Comparison of ENCODE assay signal across 12 cellular contexts in genomic region chr17:4357671-4358070, GRCh38.
"Had no signal": no experiment of that assay in that cellular context is flagged by ENCODE, and none has a peak within 500 bp of the region (broad histone marks: within the 10 kb centered on the region; RNA-seq: fewer than 3 reads in every experiment).

No MANE protein-coding gene starts in this region.

- H3K4me3 ChIP-seq: adrenal gland, sigmoid colon had no signal

- H3K9me3 Mint-ChIP-seq: activated CD4-positive, alpha-beta memory T cell treated with anti-CD3 and anti-CD28 coated beads for 36 hours; activated naive CD4-positive, alpha-beta T cell treated with anti-CD3 and anti-CD28 coated beads for 36 hours; activated T-helper 1 cell treated with anti-CD3 and anti-CD28 coated beads, Interleukin-12 subunit alpha, Interleukin-12 subunit beta, Interleukin-2, Interleukin-4 antibody, amounts not matched to agents 30 ng/mL and 10 ng/mL and 1 ng/mL, durations not matched to agents 14 hours and 24 hours and 36 hours; nephron progenitor cell had no signal

- H3K4me3 Mint-ChIP-seq: activated CD4-positive, alpha-beta memory T cell treated with anti-CD3 and anti-CD28 coated beads for 36 hours; activated naive CD4-positive, alpha-beta T cell treated with anti-CD3 and anti-CD28 coated beads for 36 hours; activated T-helper 1 cell treated with anti-CD3 and anti-CD28 coated beads, Interleukin-12 subunit alpha, Interleukin-12 subunit beta, Interleukin-2, Interleukin-4 antibody, amounts not matched to agents 30 ng/mL and 10 ng/mL and 1 ng/mL, durations not matched to agents 14 hours and 24 hours and 36 hours; nephron progenitor cell had no signal

- H3K27me3 ChIP-seq: adrenal gland, foreskin keratinocyte, sigmoid colon had no signal

- H3K36me3 ChIP-seq: adrenal gland had no signal

- H3K27ac ChIP-seq: adrenal gland, foreskin keratinocyte, sigmoid colon had no signal

- DNase-seq: activated CD4-positive, alpha-beta memory T cell treated with anti-CD3 and anti-CD28 coated beads for 36 hours; activated CD8-positive, alpha-beta memory T cell treated with anti-CD3 and anti-CD28 coated beads, Interleukin-2, amount 50 U/mL, for 4 hours; activated naive CD4-positive, alpha-beta T cell treated with anti-CD3 and anti-CD28 coated beads for 36 hours; adrenal gland; nephron progenitor cell; sigmoid colon; stimulated activated CD4-positive, alpha-beta T cell treated with anti-CD3 and anti-CD28 coated beads, Interleukin-2, amount 100 ng/mL, for 48 hours; stimulated activated naive CD4-positive, alpha-beta T cell treated with Interleukin-2 at 50 U/mL for 16 hours; T-helper 2 cell had no signal

- H3K27ac Mint-ChIP-seq: activated CD4-positive, alpha-beta memory T cell treated with anti-CD3 and anti-CD28 coated beads for 36 hours; activated naive CD4-positive, alpha-beta T cell treated with anti-CD3 and anti-CD28 coated beads for 36 hours; activated T-helper 1 cell treated with anti-CD3 and anti-CD28 coated beads, Interleukin-12 subunit alpha, Interleukin-12 subunit beta, Interleukin-2, Interleukin-4 antibody, amounts not matched to agents 30 ng/mL and 10 ng/mL and 1 ng/mL, durations not matched to agents 14 hours and 24 hours and 36 hours; nephron progenitor cell had no signal

- ATAC-seq: activated CD4-positive, CD25-positive, alpha-beta regulatory T cell treated with anti-CD3 and anti-CD28 coated beads, Interleukin-2, amount 50 U/mL, for 24 hours had no signal

- H3K27me3 Mint-ChIP-seq: activated CD4-positive, alpha-beta memory T cell treated with anti-CD3 and anti-CD28 coated beads for 36 hours had no signal

- H3K9me3 ChIP-seq: adrenal gland, sigmoid colon had no signal
